8 cellular contexts compared by ENCODE assay signal in the genomic region with DNA sequence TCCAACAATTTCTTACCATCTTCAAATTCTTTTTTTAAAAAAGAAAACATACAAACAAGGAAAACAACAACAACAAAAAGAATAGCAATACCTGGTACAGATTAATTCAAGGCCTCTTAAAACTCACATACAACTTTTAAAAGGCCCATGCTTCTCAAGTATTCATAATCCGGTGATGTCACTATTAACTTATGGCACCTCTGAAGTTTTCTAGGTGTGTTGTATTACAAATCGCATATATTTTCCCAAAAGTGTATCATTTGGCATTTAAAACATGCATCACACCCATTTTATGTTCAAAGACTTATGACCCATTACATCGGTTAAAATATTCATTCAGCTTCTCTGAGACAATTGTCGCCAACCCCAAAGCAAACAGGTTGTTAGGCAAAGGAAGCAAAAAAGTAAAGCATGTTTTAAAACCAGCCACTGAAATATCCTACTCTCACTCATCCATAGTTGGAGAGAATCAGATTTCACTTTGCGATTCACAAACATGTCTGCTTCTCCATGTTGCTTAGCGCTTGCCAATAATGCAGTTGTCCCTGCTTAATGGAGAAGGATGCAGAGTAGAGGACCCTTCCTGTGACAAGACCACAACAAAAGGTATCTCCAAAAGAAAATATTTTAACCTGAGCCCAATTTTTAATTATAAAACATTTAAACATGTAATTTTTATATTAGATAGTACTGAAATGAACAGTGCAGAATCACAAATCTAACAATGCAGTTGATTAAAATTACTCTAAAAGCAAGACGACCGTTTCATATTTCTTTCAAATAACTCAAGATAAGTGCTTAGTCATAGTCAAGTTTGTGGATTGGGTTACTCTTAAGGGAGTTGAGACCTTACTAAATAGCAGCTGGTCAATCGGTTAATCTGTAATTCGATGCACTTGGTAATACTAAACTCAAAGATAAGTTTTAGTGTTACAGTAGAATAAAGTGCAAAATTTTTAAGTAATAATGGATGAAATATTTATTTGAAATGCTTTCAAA. TPM values are rescaled to one million over a fixed set of nuclear protein-coding genes. Genes with fewer than 3 reads are reported as not detected.
DNase-seq lines count a peak whose midpoint lies in the region; ATAC-seq, FAIRE-seq and TF ChIP-seq lines count a peak whose summit lies in the region.

No MANE protein-coding gene starts in this region.

- in situ Hi-C loops in HepG2 (cut with HindIII; ENCODE audit: extremely low pct_ligation_motif_present, low pct_unique_long_range_greater_than_20kb) = loop anchor here (5.0 to 25.0 kb wide), 2 partner anchors 52 to 412 kb away; a partner anchor contains a TSS

- H3K4me3 ChIP-seq in GM12864 (ENCODE audit: low read depth, low read length) (peak overlapping the region; percentile 95), HepG2 (replicated peaks in 1 of 3; ENCODE audit: insufficient read depth in 1 of 3, low read depth in 2 of 3, low read length in 3 of 3) (peak overlapping the region; percentile 95 to 97 (median 97)), uterus (peak overlapping the region; percentile 75 to 89)

- TF ChIP-seq EP300 in HepG2 (IDR thresholded peaks at IDR 0.05; ENCODE audit: low read depth in 2 of 2, low read length in 2 of 2) (no peak), HepG2 (CRISPR knock-in tag; IDR thresholded peaks at IDR 0.05; ENCODE audit: borderline replicate concordance) (no peak)

- CTCF ChIA-PET in HepG2 (lab: Yijun Ruan, JAX; ENCODE audit: low intra/inter-chr PET ratio, low total read pairs) = no interaction called here

- no peak overlapping the region for H2AFZ ChIP-seq in HepG2 (ENCODE audit: low read length)

- H3K4me1 ChIP-seq in HepG2 (ENCODE audit: insufficient read depth, low read length) = peaks cover 39% of the 10 kb centered on the region
- H3K4me1 ChIP-seq in uterus = peaks cover 0 to 12% of the 10 kb centered on the region in 2 donors

- no peak for ATAC-seq in HepG2
- ATAC-seq in HG02678 (IDR thresholded peaks at IDR 0.05; ENCODE audit: unreplicated experiment) = no peak
- ATAC-seq in HG02938 (IDR thresholded peaks at IDR 0.05; ENCODE audit: unreplicated experiment) = no peak
- ATAC-seq in HG02763 (IDR thresholded peaks at IDR 0.05; ENCODE audit: unreplicated experiment) = no peak

- TF ChIP-seq POLR2A in HepG2 (IDR thresholded peaks at IDR 0.05; ENCODE audit: insufficient read depth in 1 of 2, low read depth in 2 of 2, low read length in 2 of 2) (no peak), uterus (IDR thresholded peaks at IDR 0.05) (no peak)

- intact Hi-C loops in HepG2 (cut with micrococcal nuclease; ENCODE audit: unreplicated experiment) (loop anchor here (5.0 kb wide), 1 partner anchor 52 kb away; a partner anchor contains a TSS), uterus (cut with DNase I; ENCODE audit: low total_unique reads) (no loop called here)

- no peak for TF ChIP-seq RAD21 in HepG2 (CRISPR knock-in tag; IDR thresholded peaks at IDR 0.05)

- peaks cover 32% of the 10 kb centered on the region for H4K20me1 ChIP-seq in HepG2 (ENCODE audit: insufficient read depth, low read length)

- TSS peak; percentile 58 for BruUV-seq in HepG2 (replicated peaks; lab: Mats Ljungman, UMichigan)

- POLR2A ChIA-PET in HepG2 (lab: Yijun Ruan, JAX) = interaction anchor here (0.9 to 2.9 kb wide), 12 partner anchors 13 to 205 kb away, joined by 3 to 46 read pairs (median 6); a partner anchor contains a TSS

- H3K79me2 ChIP-seq in HepG2 (ENCODE audit: insufficient read depth, low read length) = peaks cover 61% of the 10 kb centered on the region

- H3K9ac ChIP-seq in HepG2 (ENCODE audit: insufficient read depth, low read depth, low read length) = peak overlapping the region; percentile 99

- 6% methylated on average over 10 of the region's 10 CpGs for WGBS in HepG2 (ENCODE audit: low lambda C conversion rate)

- peak overlapping the region; percentile 98 for H3K27ac ChIP-seq in HepG2 (ENCODE audit: extremely low read length, insufficient read depth, low read length)
- peak overlapping the region; percentile 96 to 100 for H3K27ac ChIP-seq in uterus

- H3K27me3 ChIP-seq in HepG2 (ENCODE audit: control insufficient read depth in 1 of 2, insufficient read depth in 2 of 2, low read length in 2 of 2) (no peaks in the 10 kb centered on the region), uterus (no peaks in the 10 kb centered on the region)

- H3K36me3 ChIP-seq in HepG2 (replicated peaks in 1 of 2; ENCODE audit: control insufficient read depth in 1 of 2, insufficient read depth in 2 of 2, low read length in 2 of 2) = peaks cover 5 to 34% of the 10 kb centered on the region in 2 experiments
- no peaks in the 10 kb centered on the region for H3K36me3 ChIP-seq in uterus

- DNase-seq in GM12864 (ENCODE audit: low read depth) (no peak), NCI-H1105 treated with DMSO at 0.1 percent for 48 hours (lab: John Stamatoyannopoulos, UW) (peak; percentile 6), astrocyte of the hippocampus (ENCODE audit: low read depth, low spot score) (peak; percentile 52), HepG2 (ENCODE audit: low spot score) (peak; percentile 34), uterus (no peak)

- H3K9me3 ChIP-seq in HepG2 (ENCODE audit: low read length) (no peaks in the 10 kb centered on the region), uterus (no peaks in the 10 kb centered on the region)

- TF ChIP-seq CTCF in GM12864 (IDR thresholded peaks at IDR 0.05; ENCODE audit: low read depth, low read length, missing control alignments) (no peak), HepG2 (CRISPR knock-in tag; IDR thresholded peaks at IDR 0.05) (no peak), uterus (IDR thresholded peaks at IDR 0.05) (no peak)

- FAIRE-seq in HepG2 (lab: Jason Lieb, UNC) = no peak

- peak overlapping the region; percentile 86 for H3K4me2 ChIP-seq in HepG2 (ENCODE audit: low read depth, low read length)

TF ChIP-seq in HepG2, 621 proteins besides CTCF, POLR2A, EP300 and RAD21 (continues in another document):
- TF ChIP-seq, protein P1, sequence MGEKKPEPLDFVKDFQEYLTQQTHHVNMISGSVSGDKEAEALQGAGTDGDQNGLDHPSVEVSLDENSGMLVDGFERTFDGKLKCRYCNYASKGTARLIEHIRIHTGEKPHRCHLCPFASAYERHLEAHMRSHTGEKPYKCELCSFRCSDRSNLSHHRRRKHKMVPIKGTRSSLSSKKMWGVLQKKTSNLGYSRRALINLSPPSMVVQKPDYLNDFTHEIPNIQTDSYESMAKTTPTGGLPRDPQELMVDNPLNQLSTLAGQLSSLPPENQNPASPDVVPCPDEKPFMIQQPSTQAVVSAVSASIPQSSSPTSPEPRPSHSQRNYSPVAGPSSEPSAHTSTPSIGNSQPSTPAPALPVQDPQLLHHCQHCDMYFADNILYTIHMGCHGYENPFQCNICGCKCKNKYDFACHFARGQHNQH (CRISPR knock-in tag; IDR thresholded peaks at IDR 0.05) = no peak
- TF ChIP-seq SIX4 (CRISPR knock-in tag; IDR thresholded peaks at IDR 0.05) = 0 out of 2 replicates have a peak, but pooled peaks have one; percentile 27

RNA-seq across cellular contexts. Expression of a gene that starts 1.6 kb away (rescaled TPM):
- total RNA-seq in HepG2 (2016; rRNA removed; fragmentation: Illumina TruSeq; extraction: Trizol) (340 and 507 TPM in 2 replicates), uterus (100 to 1,000 TPM; 198 to 343 (median 235) TPM)
- total RNA-seq in HepG2 (2016; cell fraction: cytosol; rRNA removed; fragmentation: Illumina TruSeq; extraction: Trizol; ENCODE audit: low read depth) = 137 and 143 TPM in 2 replicates
- 343 and 521 TPM in 2 replicates for total RNA-seq in HepG2 (2016; cell fraction: insoluble cytoplasmic fraction; rRNA removed; fragmentation: Illumina TruSeq; extraction: Trizol)
- 93.7 and 100 TPM in 2 replicates for total RNA-seq in HepG2 (2016; cell fraction: membrane; rRNA removed; fragmentation: Illumina TruSeq; extraction: Trizol)
- total RNA-seq in HepG2 (2016; cell fraction: nucleus; rRNA removed; fragmentation: Illumina TruSeq; extraction: Trizol) = 151 and 157 TPM in 2 replicates
- 93.6 and 134 TPM in 2 replicates for polyA plus RNA-seq in HepG2 (2011; rRNA removed)
- 88.5 and 154 TPM in 2 replicates for polyA plus RNA-seq in HepG2 (2011; cell fraction: cytosol; rRNA removed)
- polyA plus RNA-seq in HepG2 (2011; cell fraction: nucleus; rRNA removed) = 34.1 and 52.2 TPM in 2 replicates
- polyA plus RNA-seq in HepG2 (2012) = 309 and 384 TPM in 2 replicates
- 114 and 131 TPM in 2 replicates for polyA plus RNA-seq in HepG2 (2016; cell fraction: cytosol; fragmentation: Illumina TruSeq; extraction: Trizol; ENCODE audit: low read depth)
- 701 and 780 TPM in 2 replicates for polyA plus RNA-seq in HepG2 (2016; cell fraction: insoluble cytoplasmic fraction; fragmentation: Illumina TruSeq; extraction: Trizol; ENCODE audit: low read depth)
- 95.3 and 99.7 TPM in 2 replicates for polyA plus RNA-seq in HepG2 (2016; cell fraction: membrane; fragmentation: Illumina TruSeq; extraction: Trizol; ENCODE audit: low read depth)
- 220 and 238 TPM in 2 replicates for polyA plus RNA-seq in HepG2 (2016; cell fraction: nucleus; fragmentation: Illumina TruSeq; extraction: Trizol; ENCODE audit: insufficient read depth, low read depth)
- polyA minus RNA-seq in HepG2 (2011; rRNA and poly(A)+ RNA removed; ENCODE audit: low replicate concordance) = 30.3 and 67.0 TPM in 2 replicates
- polyA minus RNA-seq in HepG2 (2011; cell fraction: cytosol; rRNA and poly(A)+ RNA removed) = 87.3 and 99.7 TPM in 2 replicates
- polyA minus RNA-seq in HepG2 (2011; cell fraction: nucleus; rRNA and poly(A)+ RNA removed) = 122 and 128 TPM in 2 replicates

RNA-seq across cellular contexts. Expression of a gene that starts 50.7 kb away (rescaled TPM):
- 171 and 233 TPM in 2 replicates for total RNA-seq in HepG2 (2016; rRNA removed; fragmentation: Illumina TruSeq; extraction: Trizol)
- 21.6 and 28.6 TPM in 2 replicates for total RNA-seq in HepG2 (2016; cell fraction: cytosol; rRNA removed; fragmentation: Illumina TruSeq; extraction: Trizol; ENCODE audit: low read depth)
- total RNA-seq in HepG2 (2016; cell fraction: insoluble cytoplasmic fraction; rRNA removed; fragmentation: Illumina TruSeq; extraction: Trizol) = 162 and 226 TPM in 2 replicates
- total RNA-seq in HepG2 (2016; cell fraction: membrane; rRNA removed; fragmentation: Illumina TruSeq; extraction: Trizol) = 47.0 and 51.3 TPM in 2 replicates
- 47.7 and 59.2 TPM in 2 replicates for total RNA-seq in HepG2 (2016; cell fraction: nucleus; rRNA removed; fragmentation: Illumina TruSeq; extraction: Trizol)
- 58.8 and 82.4 TPM in 2 replicates for polyA plus RNA-seq in HepG2 (2011; rRNA removed)
- polyA plus RNA-seq in HepG2 (2011; cell fraction: cytosol; rRNA removed) = 55.3 and 74.3 TPM in 2 replicates
- 25.5 and 29.5 TPM in 2 replicates for polyA plus RNA-seq in HepG2 (2011; cell fraction: nucleus; rRNA removed)
- 83.8 and 93.7 TPM in 2 replicates for polyA plus RNA-seq in HepG2 (2012)
- polyA plus RNA-seq in HepG2 (2016; cell fraction: cytosol; fragmentation: Illumina TruSeq; extraction: Trizol; ENCODE audit: low read depth) = 12.3 and 12.6 TPM in 2 replicates
- 264 and 283 TPM in 2 replicates for polyA plus RNA-seq in HepG2 (2016; cell fraction: insoluble cytoplasmic fraction; fragmentation: Illumina TruSeq; extraction: Trizol; ENCODE audit: low read depth)
- 21.0 and 27.2 TPM in 2 replicates for polyA plus RNA-seq in HepG2 (2016; cell fraction: membrane; fragmentation: Illumina TruSeq; extraction: Trizol; ENCODE audit: low read depth)
- 87.6 and 93.0 TPM in 2 replicates for polyA plus RNA-seq in HepG2 (2016; cell fraction: nucleus; fragmentation: Illumina TruSeq; extraction: Trizol; ENCODE audit: insufficient read depth, low read depth)
- polyA minus RNA-seq in HepG2 (2011; rRNA and poly(A)+ RNA removed; ENCODE audit: low replicate concordance) = 21.1 and 47.5 TPM in 2 replicates
- 77.8 and 82.7 TPM in 2 replicates for polyA minus RNA-seq in HepG2 (2011; cell fraction: cytosol; rRNA and poly(A)+ RNA removed)
- 39.3 and 42.2 TPM in 2 replicates for polyA minus RNA-seq in HepG2 (2011; cell fraction: nucleus; rRNA and poly(A)+ RNA removed)
- 100 to 1,000 TPM; 114 to 437 (median 226) TPM for total RNA-seq in uterus

Comparison
In these comparisons a context has a peak if more than half of its experiments do, and no peak if none do; other contexts are left out.
1. DNase-seq: peak in NCI-H1105 treated with DMSO at 0.1 percent for 48 hours (single experiment), astrocyte of the hippocampus (single experiment) and HepG2 (single experiment); none in GM12864 (single experiment) and uterus (0 of 2).
2. Peak in every context shown above with its lines, with median percentiles within 50 percentile points of each other: H3K4me3 ChIP-seq.